In genomic region chr7:1113548-1113885, GRCh38 we compare ENCODE assay signal across 18 cellular contexts. TPM values are rescaled to one million over a fixed set of nuclear protein-coding genes. Genes with fewer than 3 reads are reported as not detected.
"Had no signal": no experiment of that assay in that cellular context is flagged by ENCODE, and none has a peak within 500 bp of the region (broad histone marks: within the 10 kb centered on the region; RNA-seq: fewer than 3 reads in every experiment).

No MANE protein-coding gene starts in this region.

- ATAC-seq: gastrocnemius medialis; heart left ventricle; left cardiac atrium; naive thymus-derived CD4-positive, alpha-beta T cell; stimulated activated naive CD8-positive, alpha-beta T cell treated with anti-CD3 and anti-CD28 coated beads, Interleukin-15, amount 100 ng/mL, for 72 hours had no signal

- H3K4me1 Mint-ChIP-seq: endodermal cell had no signal

- H3K4me3 ChIP-seq: breast epithelium, dorsolateral prefrontal cortex, gastrocnemius medialis, heart left ventricle, prostate gland, sigmoid colon, upper lobe of left lung had no signal

- DNase-seq: activated CD4-positive, alpha-beta T cell treated with anti-CD3 and anti-CD28 coated beads, Interleukin-2, amount 10 ng/mL, durations not matched to agents 7 days and 5 days; activated CD4-positive, CD25-positive, alpha-beta regulatory T cell; endodermal cell; gastrocnemius medialis; mammary epithelial cell; naive thymus-derived CD4-positive, alpha-beta T cell; sigmoid colon; stimulated activated CD4-positive, alpha-beta T cell treated with anti-CD3 and anti-CD28 coated beads, Interleukin-1b, Interleukin-23, amount 100 ng/mL, for 48 hours; stimulated activated naive CD8-positive, alpha-beta T cell treated with anti-CD3 and anti-CD28 coated beads, Interleukin-15, amount 100 ng/mL, for 72 hours; SW 1271 had no signal

- H3K4me3 Mint-ChIP-seq: activated CD4-positive, alpha-beta T cell treated with anti-CD3 and anti-CD28 coated beads, Interleukin-2, amount 10 ng/mL, durations not matched to agents 7 days and 5 days; activated T-helper 1 cell treated with anti-CD3 and anti-CD28 coated beads, Interleukin-12 subunit alpha, Interleukin-12 subunit beta, Interleukin-2, Interleukin-4 antibody, amounts not matched to agents 30 ng/mL and 10 ng/mL and 1 ng/mL, durations not matched to agents 14 hours and 24 hours and 36 hours; endodermal cell; naive thymus-derived CD4-positive, alpha-beta T cell; stimulated activated naive CD8-positive, alpha-beta T cell treated with anti-CD3 and anti-CD28 coated beads, Interleukin-15, amount 100 ng/mL, for 72 hours; T-helper 2 cell treated with Interferon-gamma antibody and Interleukin-4, amounts not matched to agents 5 μg/mL and 100 μg/mL, for 36 hours had no signal

- H3K36me3 ChIP-seq: breast epithelium, gastrocnemius medialis, heart left ventricle, prostate gland had no signal

- H3K27me3 ChIP-seq: breast epithelium, dorsolateral prefrontal cortex, gastrocnemius medialis, heart left ventricle, sigmoid colon, upper lobe of left lung had no signal

- H3K27me3 Mint-ChIP-seq: activated CD4-positive, alpha-beta T cell treated with anti-CD3 and anti-CD28 coated beads, Interleukin-2, amount 10 ng/mL, durations not matched to agents 7 days and 5 days; naive thymus-derived CD4-positive, alpha-beta T cell; stimulated activated naive CD8-positive, alpha-beta T cell treated with anti-CD3 and anti-CD28 coated beads, Interleukin-15, amount 100 ng/mL, for 72 hours had no signal

- H3K4me1 ChIP-seq: breast epithelium, gastrocnemius medialis, prostate gland, sigmoid colon, upper lobe of left lung had no signal

- H3K9me3 ChIP-seq: breast epithelium, gastrocnemius medialis, heart left ventricle, prostate gland, sigmoid colon, upper lobe of left lung had no signal

- H3K27ac Mint-ChIP-seq: activated CD4-positive, alpha-beta T cell treated with anti-CD3 and anti-CD28 coated beads, Interleukin-2, amount 10 ng/mL, durations not matched to agents 7 days and 5 days; activated T-helper 1 cell treated with anti-CD3 and anti-CD28 coated beads, Interleukin-12 subunit alpha, Interleukin-12 subunit beta, Interleukin-2, Interleukin-4 antibody, amounts not matched to agents 30 ng/mL and 10 ng/mL and 1 ng/mL, durations not matched to agents 14 hours and 24 hours and 36 hours; endodermal cell; naive thymus-derived CD4-positive, alpha-beta T cell; T-helper 2 cell treated with Interferon-gamma antibody and Interleukin-4, amounts not matched to agents 5 μg/mL and 100 μg/mL, for 36 hours had no signal

- H3K27ac ChIP-seq: breast epithelium, gastrocnemius medialis, heart left ventricle, prostate gland, sigmoid colon, upper lobe of left lung had no signal

- H3K9me3 Mint-ChIP-seq: activated CD4-positive, alpha-beta T cell treated with anti-CD3 and anti-CD28 coated beads, Interleukin-2, amount 10 ng/mL, durations not matched to agents 7 days and 5 days; activated T-helper 1 cell treated with anti-CD3 and anti-CD28 coated beads, Interleukin-12 subunit alpha, Interleukin-12 subunit beta, Interleukin-2, Interleukin-4 antibody, amounts not matched to agents 30 ng/mL and 10 ng/mL and 1 ng/mL, durations not matched to agents 14 hours and 24 hours and 36 hours had no signal

RNA-seq across cellular contexts. Expression of gene GPER1, which starts 25.6 kb away (rescaled TPM):
- total RNA-seq: activated T-helper 1 cell treated with anti-CD3 and anti-CD28 coated beads, Interleukin-12 subunit alpha, Interleukin-12 subunit beta, Interleukin-2, Interleukin-4 antibody, amounts not matched to agents 30 ng/mL and 10 ng/mL and 1 ng/mL, durations not matched to agents 14 hours and 24 hours and 36 hours had no signal
